In the genomic region with DNA sequence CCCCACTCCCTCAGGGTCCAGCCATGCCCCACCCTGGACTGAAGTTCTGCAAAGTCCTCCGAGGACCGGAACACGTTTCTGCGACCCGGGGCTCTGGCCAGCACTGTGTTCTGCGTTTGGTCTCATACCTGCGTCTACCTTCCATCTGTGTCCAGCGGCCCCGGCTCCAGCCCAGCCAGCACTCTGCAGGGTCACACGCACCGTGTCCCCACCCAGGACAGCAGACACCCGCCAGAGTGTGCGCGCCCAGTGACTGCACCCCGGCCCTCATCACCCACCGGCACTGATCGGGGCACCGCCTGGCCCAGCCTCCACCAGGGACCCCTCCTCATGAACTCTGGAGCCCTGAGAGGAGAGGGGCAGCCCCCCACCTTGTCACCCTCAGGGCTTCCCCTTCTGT, we compare ENCODE assay signal across 19 cellular contexts.
"Had no signal": no experiment of that assay in that cellular context is flagged by ENCODE, and none has a peak within 500 bp of the region (broad histone marks: within the 10 kb centered on the region; RNA-seq: fewer than 3 reads in every experiment).

No MANE protein-coding gene starts in this region.

- H3K9me3 Mint-ChIP-seq: activated naive CD4-positive, alpha-beta T cell treated with anti-CD3 and anti-CD28 coated beads, Interleukin-2, amount 50 U/mL, for 72 hours; T-helper 1 cell treated with Interleukin-12 subunit alpha and Interleukin-12 subunit beta and Interleukin-4 antibody, amounts not matched to agents 30 μg/mL and 1 μg/mL, for 36 hours had no signal

- H3K4me2 ChIP-seq: hepatocyte, smooth muscle cell had no signal

- H3K27ac ChIP-seq: adrenal gland, breast epithelium, hepatocyte, pancreas, thyroid gland, uterus had no signal

- H3K27me3 ChIP-seq: adrenal gland, breast epithelium, hepatocyte, pancreas, thyroid gland, uterus had no signal

- H3K36me3 Mint-ChIP-seq: activated naive CD4-positive, alpha-beta T cell treated with anti-CD3 and anti-CD28 coated beads, Interleukin-2, amount 50 U/mL, for 72 hours had no signal

- FAIRE-seq: astrocyte, keratinocyte, pancreas had no signal

- H3K9me3 ChIP-seq: adrenal gland, breast epithelium, pancreas, thyroid gland, uterus had no signal

- DNase-seq: activated CD4-positive, alpha-beta T cell treated with anti-CD3 and anti-CD28 coated beads, Interleukin-2, amount 50 U/mL, for 1 hour; activated CD8-positive, alpha-beta memory T cell treated with anti-CD3 and anti-CD28 coated beads, Interleukin-2, amount 50 U/mL, for 4 hours; activated effector memory CD4-positive, alpha-beta T cell treated with anti-CD3 and anti-CD28 coated beads, Interleukin-2, amount 50 U/mL, for 16 hours; activated T-cell treated with anti-CD3 and anti-CD28 coated beads, Interleukin-2, amount 50 U/mL, for 48 hours; adrenal gland; cerebellar nuclear complex; effector CD8-positive, alpha-beta T cell; pancreas; stimulated activated CD4-positive, alpha-beta T cell treated with anti-CD3 and anti-CD28 coated beads, Interleukin-4, amount 100 ng/mL, for 1 hour; thyroid gland; uterus had no signal

- ATAC-seq: activated CD4-positive, CD25-positive, alpha-beta regulatory T cell treated with anti-CD3 and anti-CD28 coated beads, Interleukin-2, amount 50 U/mL, for 24 hours; activated naive CD4-positive, alpha-beta T cell treated with anti-CD3 and anti-CD28 coated beads, Interleukin-2, amount 50 U/mL, for 72 hours had no signal

- H3K36me3 ChIP-seq: breast epithelium, uterus had no signal

- H2AFZ ChIP-seq: hepatocyte had no signal

- H3K4me3 Mint-ChIP-seq: T-helper 1 cell treated with Interleukin-12 subunit alpha and Interleukin-12 subunit beta and Interleukin-4 antibody, amounts not matched to agents 30 μg/mL and 1 μg/mL, for 36 hours had no signal

- H3K4me1 ChIP-seq: adrenal gland, breast epithelium, pancreas, thyroid gland, uterus had no signal

- H3K4me3 ChIP-seq: adrenal gland, breast epithelium, hepatocyte, pancreas, smooth muscle cell, thyroid gland, uterus had no signal

- H3K27ac Mint-ChIP-seq: activated naive CD4-positive, alpha-beta T cell treated with anti-CD3 and anti-CD28 coated beads, Interleukin-2, amount 50 U/mL, for 72 hours; T-helper 1 cell treated with Interleukin-12 subunit alpha and Interleukin-12 subunit beta and Interleukin-4 antibody, amounts not matched to agents 30 μg/mL and 1 μg/mL, for 36 hours had no signal
